Comparison of ENCODE assay signal across 9 cellular contexts in genomic region chr10:53744176-53744575, GRCh38.
"Had no signal": no experiment of that assay in that cellular context is flagged by ENCODE, and none has a peak within 500 bp of the region (broad histone marks: within the 10 kb centered on the region; RNA-seq: fewer than 3 reads in every experiment).

No MANE protein-coding gene starts in this region.

- H3K4me2 ChIP-seq: KMS-11 had no signal

- H3K27me3 Mint-ChIP-seq: IgD-negative memory B cell had no signal

- DNase-seq: IMR-90, KBM-7, KG1 had no signal

- H3K9ac ChIP-seq: KMS-11 had no signal

- H3K4me3 Mint-ChIP-seq: IgD-negative memory B cell had no signal

- FAIRE-seq: HepG2, HTR-8/SVneo, K562 had no signal

- H3K27ac Mint-ChIP-seq: IgD-negative memory B cell had no signal

- ATAC-seq: HepG2, K562 had no signal

- H3K4me1 Mint-ChIP-seq: IgD-negative memory B cell had no signal

- H3K36me3 Mint-ChIP-seq: IgD-negative memory B cell had no signal

- H3K27ac ChIP-seq: HL-60, KMS-11 had no signal

- H3K4me3 ChIP-seq: K562 had no signal
